In genomic region chr17:64504769-64505319, GRCh38 we compare ENCODE assay signal across 8 cellular contexts. TPM values are rescaled to one million over a fixed set of nuclear protein-coding genes. Genes with fewer than 3 reads are reported as not detected.
A peak's percentile ranks its signal among the peaks of the same experiment; 100 is the strongest.
DNase-seq lines count a peak whose midpoint lies in the region; ATAC-seq and TF ChIP-seq lines count a peak whose summit lies in the region.

No MANE protein-coding gene starts in this region.

- DNase-seq in GM12865 (ENCODE audit: low read depth), result no peak
- no peak for DNase-seq in Panc1 (ENCODE audit: low read depth, low spot score)
- DNase-seq in erythroblast (lab: John Stamatoyannopoulos, UW), result peak; percentile 89 to 93
- no peak for DNase-seq in trophoblast cell
- no peak for DNase-seq in NCI-H1092 (lab: John Stamatoyannopoulos, UW)

- H2AFZ ChIP-seq in trophoblast cell (ENCODE audit: insufficient read depth, low read length, poor library complexity), result no peak overlapping the region

- no peak for ATAC-seq in Panc1
- no peak for ATAC-seq in GM18511 (IDR thresholded peaks at IDR 0.05; ENCODE audit: unreplicated experiment)
- no peak for ATAC-seq in GM21619 (IDR thresholded peaks at IDR 0.05; ENCODE audit: unreplicated experiment)
- ATAC-seq in HG02938 (IDR thresholded peaks at IDR 0.05; ENCODE audit: unreplicated experiment), result no peak

- H3K27me3 ChIP-seq in Panc1 (ENCODE audit: control insufficient read depth, insufficient read depth, low read length), result no peaks in the 10 kb centered on the region
- H3K27me3 ChIP-seq in trophoblast cell (ENCODE audit: insufficient read depth, low read length), result no peaks in the 10 kb centered on the region

- H3K4me1 ChIP-seq in Panc1 (ENCODE audit: control insufficient read depth, insufficient read depth, low read length), result peaks cover 40% of the 10 kb centered on the region
- H3K4me1 ChIP-seq in trophoblast cell (ENCODE audit: control insufficient read depth in 1 of 2, insufficient read depth in 2 of 2, low read length in 2 of 2), result no peaks in the 10 kb centered on the region

- no CpG with 5 or more reads among the region's 13 CpGs for WGBS in trophoblast cell (ENCODE audit: extremely low coverage, insufficient coverage, insufficient read length)

- H3K36me3 ChIP-seq in Panc1 (ENCODE audit: control insufficient read depth, insufficient read depth, low read length) (peaks cover 76% of the 10 kb centered on the region), trophoblast cell (ENCODE audit: control insufficient read depth in 1 of 2, insufficient read depth in 2 of 2, low read length in 2 of 2) (peaks cover 12 to 44% of the 10 kb centered on the region in 2 experiments)

- H3K18ac ChIP-seq in trophoblast cell (ENCODE audit: low read length), result no peak overlapping the region

- H3K4me2 ChIP-seq in trophoblast cell (ENCODE audit: low read length), result peak overlapping the region; percentile 61

- peaks cover 13% of the 10 kb centered on the region for H3K79me1 ChIP-seq in trophoblast cell (ENCODE audit: low read length)

- no peak overlapping the region for H4K91ac ChIP-seq in trophoblast cell (ENCODE audit: low read depth, low read length)

- peaks cover 20% of the 10 kb centered on the region for H3K79me2 ChIP-seq in trophoblast cell (ENCODE audit: control insufficient read depth, insufficient read depth, low read length, poor library complexity)

- no peak overlapping the region for H2BK5ac ChIP-seq in trophoblast cell (ENCODE audit: low read depth, low read length, poor library complexity)

- intact Hi-C loops in Panc1 (cut with micrococcal nuclease; ENCODE audit: unreplicated experiment), result no loop called here

- no peak overlapping the region for H3K23ac ChIP-seq in trophoblast cell (ENCODE audit: low read length)

- peak; percentile 40 for TF ChIP-seq POLR2A in erythroblast (IDR thresholded peaks at IDR 0.05; ENCODE audit: low read length)

- no peak overlapping the region for H2AK5ac ChIP-seq in trophoblast cell (ENCODE audit: low read length)

- POLR2A ChIA-PET in Panc1 (lab: Charles Lee), result interaction anchor here (0.9 kb wide), 1 partner anchor 8 kb away, joined by 3 read pairs; the partner anchor contains the start of gene POLG2

- BruUV-seq in Panc1 (replicated peaks; lab: Mats Ljungman, UMichigan), result no TSS peak

- in situ Hi-C loops in Panc1 (cut with HindIII; ENCODE audit: low pct_unique_long_range_greater_than_20kb, low sequenced_read_pairs), result no loop called here

- H3K4me3 ChIP-seq in GM12865 (ENCODE audit: low read depth, low read length), result peak overlapping the region; percentile 100
- H3K4me3 ChIP-seq in Panc1 (ENCODE audit: low read depth in 2 of 2, low read length in 2 of 2), result peak overlapping the region; percentile 88 to 99
- peak overlapping the region; percentile 79 for H3K4me3 ChIP-seq in trophoblast cell (ENCODE audit: low read depth, low read length)

- CTCF ChIA-PET in Panc1 (lab: Charles Lee), result no interaction called here

- H3K4ac ChIP-seq in trophoblast cell (ENCODE audit: low read depth, low read length), result peak overlapping the region; percentile 97

- peak overlapping the region; percentile 21 for H3K14ac ChIP-seq in trophoblast cell (ENCODE audit: low read length)

- H4K12ac ChIP-seq in trophoblast cell (ENCODE audit: low read depth, low read length), result no peak overlapping the region

- H2BK12ac ChIP-seq in trophoblast cell (ENCODE audit: low read length), result no peak overlapping the region

- peak overlapping the region; percentile 64 for H3K9ac ChIP-seq in trophoblast cell (ENCODE audit: low read length)

- H2BK120ac ChIP-seq in trophoblast cell (ENCODE audit: insufficient read depth, low read length, poor library complexity), result no peak overlapping the region

- no peak overlapping the region for H4K8ac ChIP-seq in trophoblast cell (ENCODE audit: low read depth, low read length)

- TF ChIP-seq CTCF in GM12865 (IDR thresholded peaks at IDR 0.05; ENCODE audit: insufficient read depth, low read depth, low read length, missing control alignments) (no peak), Panc1 (IDR thresholded peaks at IDR 0.05) (no peak)

- H3K27ac ChIP-seq in Panc1 (ENCODE audit: low read length) (peak overlapping the region; percentile 82), trophoblast cell (ENCODE audit: low read depth, low read length) (no peak overlapping the region)

- H3K9me3 ChIP-seq in Panc1 (ENCODE audit: control insufficient read depth, insufficient read depth, low read depth, low read length) (no peaks in the 10 kb centered on the region), trophoblast cell (ENCODE audit: insufficient read depth, low read depth, low read length) (no peaks in the 10 kb centered on the region)

RNA-seq across cellular contexts. Expression of gene DDX5, which starts 1.2 kb away (rescaled TPM):
- total RNA-seq in Panc1 (2021; ENCODE audit: unreplicated experiment), result 411 TPM
- polyA plus RNA-seq in Panc1 (2012; ENCODE audit: insufficient read length), result 236 TPM
- 580 and 586 TPM in 2 replicates for polyA plus RNA-seq in trophoblast cell (2013)

RNA-seq across cellular contexts. Expression of gene CEP95, which starts 1.9 kb away (rescaled TPM):
- total RNA-seq in Panc1 (2021; ENCODE audit: unreplicated experiment), result 23.2 TPM
- polyA plus RNA-seq in Panc1 (2012; ENCODE audit: insufficient read length), result 10.7 TPM
- 36.1 and 37.4 TPM in 2 replicates for polyA plus RNA-seq in trophoblast cell (2013)

RNA-seq across cellular contexts. Expression of gene POLG2, which starts 8.0 kb away (rescaled TPM):
- total RNA-seq in Panc1 (2021; ENCODE audit: unreplicated experiment), result 19.6 TPM
- 7.7 TPM for polyA plus RNA-seq in Panc1 (2012; ENCODE audit: insufficient read length)
- polyA plus RNA-seq in trophoblast cell (2013), result 7.7 and 8.4 TPM in 2 replicates

RNA-seq across cellular contexts. Expression of gene MILR1, which starts 55.9 kb away (rescaled TPM):
- not detected for total RNA-seq in Panc1 (2021; ENCODE audit: unreplicated experiment)
- not detected for polyA plus RNA-seq in Panc1 (2012; ENCODE audit: insufficient read length)
- polyA plus RNA-seq in trophoblast cell (2013), result 0.18 and 0.29 TPM in 2 replicates

Comparison
In these comparisons a context has a peak if more than half of its experiments do, and no peak if none do; other contexts are left out.
1. DNase-seq: peak in erythroblast (2 of 2); none in GM12865 (single experiment), Panc1 (single experiment), trophoblast cell (0 of 2) and NCI-H1092 (single experiment).
2. Peak in every context shown above with its lines, with median percentiles within 50 percentile points of each other: H3K4me3 ChIP-seq.